Comparison of ENCODE assay signal across 8 cellular contexts in genomic region chr6:75285156-75285639, GRCh38. TPM values are rescaled to one million over a fixed set of nuclear protein-coding genes. Genes with fewer than 3 reads are reported as not detected.
DNase-seq lines count a peak whose midpoint lies in the region; ATAC-seq and TF ChIP-seq lines count a peak whose summit lies in the region.

No MANE protein-coding gene starts in this region.

- TF ChIP-seq CTCF in AG04449 (IDR thresholded peaks at IDR 0.05; ENCODE audit: insufficient read depth, low read length, missing control alignments) (no peak), endodermal cell (conservative IDR thresholded peaks at IDR 0.05) (no peak), gastrocnemius medialis (IDR thresholded peaks at IDR 0.05 in 4 of 5, conservative IDR thresholded peaks at IDR 0.05 in 1 of 5) (no peak), omental fat pad (IDR thresholded peaks at IDR 0.05) (no peak)

- whole genome bisulfite sequencing in endodermal cell (ENCODE audit: insufficient coverage in 1 of 2, insufficient read length in 1 of 2), 2 experiments = 8 to 9% methylated on average over 7 to 12 of the region's 13 CpGs

- H3K4me1 Mint-ChIP-seq in endodermal cell = peaks cover 20% of the 10 kb centered on the region
- H3K4me1 Mint-ChIP-seq in activated CD4-positive, alpha-beta T cell treated with anti-CD3 and anti-CD28 coated beads, Interleukin-2, amount 10 ng/mL, durations not matched to agents 7 days and 5 days = peaks cover 40% of the 10 kb centered on the region

- no peak overlapping the region for H3K27ac ChIP-seq in endodermal cell (ENCODE audit: low read depth, low read length)
- peak overlapping the region; percentile 80 to 94 (median 91) for H3K27ac ChIP-seq in gastrocnemius medialis

- intact Hi-C loops in gastrocnemius medialis (cut with DNase I; ENCODE audit: low total_unique reads) = loop anchor here (5.0 kb wide), 1 partner anchor 317 kb away; the partner anchor contains the start of gene SENP6

- ATAC-seq in GM19324 (IDR thresholded peaks at IDR 0.05; ENCODE audit: low FRiP score, unreplicated experiment) = peak; percentile 4
- no peak for ATAC-seq in gastrocnemius medialis
- no peak for ATAC-seq in omental fat pad (ENCODE audit: low FRiP score)
- ATAC-seq in HG03159 (IDR thresholded peaks at IDR 0.05; ENCODE audit: unreplicated experiment) = no peak

- peak overlapping the region; percentile 84 for H3K4me3 ChIP-seq in AG04449 (ENCODE audit: low read depth, low read length)
- peak overlapping the region; percentile 86 for H3K4me3 ChIP-seq in endodermal cell (ENCODE audit: low read length)
- H3K4me3 ChIP-seq in gastrocnemius medialis = peak overlapping the region; percentile 75 to 90 (median 76)

- H3K4me1 ChIP-seq in endodermal cell (ENCODE audit: control insufficient read depth, insufficient read depth, low read length) (no peaks in the 10 kb centered on the region), gastrocnemius medialis (peaks cover 37% of the 10 kb centered on the region in 2 donors)

- H3K27me3 ChIP-seq in endodermal cell (ENCODE audit: control insufficient read depth, insufficient read depth, low read length, poor library complexity, severe bottlenecking) = no peaks in the 10 kb centered on the region
- no peaks in the 10 kb centered on the region for H3K27me3 ChIP-seq in gastrocnemius medialis

- no peak overlapping the region for H3K4me3 Mint-ChIP-seq in endodermal cell
- no peak overlapping the region for H3K4me3 Mint-ChIP-seq in activated CD4-positive, alpha-beta T cell treated with anti-CD3 and anti-CD28 coated beads, Interleukin-2, amount 10 ng/mL, durations not matched to agents 7 days and 5 days

- no peak overlapping the region for H3K27ac Mint-ChIP-seq in endodermal cell
- no peak overlapping the region for H3K27ac Mint-ChIP-seq in activated CD4-positive, alpha-beta T cell treated with anti-CD3 and anti-CD28 coated beads, Interleukin-2, amount 10 ng/mL, durations not matched to agents 7 days and 5 days

- H3K36me3 ChIP-seq in endodermal cell (ENCODE audit: control insufficient read depth, insufficient read depth, low read length) (no peaks in the 10 kb centered on the region), gastrocnemius medialis (no peaks in the 10 kb centered on the region)

- no peak for TF ChIP-seq POLR2A in gastrocnemius medialis (IDR thresholded peaks at IDR 0.05)

- H3K27me3 Mint-ChIP-seq in endodermal cell (ENCODE audit: insufficient read depth) = no peaks in the 10 kb centered on the region
- H3K27me3 Mint-ChIP-seq in activated CD4-positive, alpha-beta T cell treated with anti-CD3 and anti-CD28 coated beads, Interleukin-2, amount 10 ng/mL, durations not matched to agents 7 days and 5 days = no peaks in the 10 kb centered on the region

- CTCF ChIA-PET in AG04449 (lab: Yijun Ruan, JAX) = interaction anchor here (0.6 to 3.7 kb wide), 6 partner anchors 9 to 261 kb away, joined by 3 to 28 read pairs (median 4); no protein-coding TSS in a partner anchor
- CTCF ChIA-PET in activated CD4-positive, alpha-beta T cell treated with anti-CD3 and anti-CD28 coated beads, Interleukin-2, amount 10 ng/mL, durations not matched to agents 7 days and 5 days (lab: Charles Lee) = no interaction called here

- no peak for DNase-seq in AG04449 (ENCODE audit: low read depth, low spot score)
- peak; percentile 57 for DNase-seq in NAMALWA (ENCODE audit: low spot score)
- no peak for DNase-seq in endodermal cell
- no peak for DNase-seq in gastrocnemius medialis
- no peak for DNase-seq in activated CD4-positive, alpha-beta T cell treated with anti-CD3 and anti-CD28 coated beads, Interleukin-2, amount 10 ng/mL, durations not matched to agents 7 days and 5 days
- DNase-seq in omental fat pad (ENCODE audit: low spot score) = no peak

- H3K36me3 Mint-ChIP-seq in endodermal cell (ENCODE audit: low read depth) = no peaks in the 10 kb centered on the region
- peaks cover 10% of the 10 kb centered on the region for H3K36me3 Mint-ChIP-seq in activated CD4-positive, alpha-beta T cell treated with anti-CD3 and anti-CD28 coated beads, Interleukin-2, amount 10 ng/mL, durations not matched to agents 7 days and 5 days (ENCODE audit: low read depth)

- POLR2A ChIA-PET in AG04449 (lab: Yijun Ruan, JAX) = interaction anchor here (0.6 to 1.0 kb wide), 4 partner anchors 10 to 1482 kb away, joined by 3 to 4 read pairs (median 3); no protein-coding TSS in a partner anchor
- POLR2A ChIA-PET in activated CD4-positive, alpha-beta T cell treated with anti-CD3 and anti-CD28 coated beads, Interleukin-2, amount 10 ng/mL, durations not matched to agents 7 days and 5 days (lab: Charles Lee) = no interaction called here

- H3K9ac ChIP-seq in endodermal cell (ENCODE audit: extremely low read depth, low read length, poor library complexity, severe bottlenecking) = peak overlapping the region; percentile 58

- H3K9me3 ChIP-seq in endodermal cell (ENCODE audit: control insufficient read depth, low read length) = no peaks in the 10 kb centered on the region
- H3K9me3 ChIP-seq in gastrocnemius medialis = no peaks in the 10 kb centered on the region

- no peaks in the 10 kb centered on the region for H3K9me3 Mint-ChIP-seq in endodermal cell
- H3K9me3 Mint-ChIP-seq in activated CD4-positive, alpha-beta T cell treated with anti-CD3 and anti-CD28 coated beads, Interleukin-2, amount 10 ng/mL, durations not matched to agents 7 days and 5 days = no peaks in the 10 kb centered on the region

- in situ Hi-C loops in gastrocnemius medialis (cut with MboI; ENCODE audit: low sequenced_read_pairs in 4 of 4) = no loop called here

RNA-seq across cellular contexts. Expression of gene TMEM30A, which starts 0.6 kb away (rescaled TPM):
- total RNA-seq in endodermal cell (10 to 100 TPM; 47.7 to 59.4 TPM), gastrocnemius medialis (10 to 100 TPM; 23.8 to 44.4 (median 31.9) TPM), omental fat pad (10 to 100 TPM; 45.2 to 84.3 (median 58.4) TPM)
- 70.9 TPM for polyA plus RNA-seq in endodermal cell (2013, experiment 1 of 2)
- 74.4 TPM for polyA plus RNA-seq in endodermal cell (2013, experiment 2 of 2)
- 10 to 100 TPM; 69.7 to 70.2 TPM for total RNA-seq in activated CD4-positive, alpha-beta T cell treated with anti-CD3 and anti-CD28 coated beads, Interleukin-2, amount 10 ng/mL, durations not matched to agents 7 days and 5 days

RNA-seq across cellular contexts. Expression of gene COX7A2, which starts 41.6 kb away (rescaled TPM):
- total RNA-seq in endodermal cell (100 to 1,000 TPM; 399 to 472 TPM), gastrocnemius medialis (100 to 1,000 TPM; 166 to 413 (median 222) TPM), omental fat pad (100 to 1,000 TPM; 171 to 310 (median 221) TPM)
- polyA plus RNA-seq in endodermal cell (2013, experiment 1 of 2) = 241 TPM
- 240 TPM for polyA plus RNA-seq in endodermal cell (2013, experiment 2 of 2)
- total RNA-seq in activated CD4-positive, alpha-beta T cell treated with anti-CD3 and anti-CD28 coated beads, Interleukin-2, amount 10 ng/mL, durations not matched to agents 7 days and 5 days = 100 to 1,000 TPM; 397 to 403 TPM
